In genomic region chr7:29510028-29510427, GRCh38 we compare ENCODE assay signal across 22 cellular contexts. TPM values are rescaled to one million over a fixed set of nuclear protein-coding genes. Genes with fewer than 3 reads are reported as not detected.
"Had no signal": no experiment of that assay in that cellular context is flagged by ENCODE, and none has a peak within 500 bp of the region (broad histone marks: within the 10 kb centered on the region; RNA-seq: fewer than 3 reads in every experiment).

No MANE protein-coding gene starts in this region.

- H3K4me3 ChIP-seq: SJSA1, SK-N-MC had no signal

- H3K9me3 ChIP-seq: SJSA1 had no signal

- H3K4me1 ChIP-seq: SJSA1 had no signal

- H3K27ac ChIP-seq: SJSA1, SK-N-MC had no signal

- H3K36me3 ChIP-seq: SJSA1 had no signal

- FAIRE-seq: RCC 7860 had no signal

- DNase-seq: IMR-90, Karpas-422, KG1, MM.1S, NCI-H1092 treated with DMSO at 0.1 percent for 48 hours, NCI-H1436, NCI-H187, NCI-H2029, NCI-H2081 treated with DMSO at 0.1 percent for 48 hours, NCI-H2171, NCI-H226, NCI-H446, NCI-H510A, NCI-H524 treated with DMSO at 0.1 percent for 48 hours, NCI-H69, NCI-H774, Right ventricle myocardium superior, RPMI8226, SIG-M5 had no signal

- H3K27me3 ChIP-seq: SJSA1 had no signal

RNA-seq across cellular contexts. Expression of gene PRR15, which starts 53.6 kb away (rescaled TPM):
- total RNA-seq: IMR-90, Right ventricle myocardium superior, SJSA1 had no signal
- polyA plus RNA-seq: IMR-90 had no signal
